In the genomic region with DNA sequence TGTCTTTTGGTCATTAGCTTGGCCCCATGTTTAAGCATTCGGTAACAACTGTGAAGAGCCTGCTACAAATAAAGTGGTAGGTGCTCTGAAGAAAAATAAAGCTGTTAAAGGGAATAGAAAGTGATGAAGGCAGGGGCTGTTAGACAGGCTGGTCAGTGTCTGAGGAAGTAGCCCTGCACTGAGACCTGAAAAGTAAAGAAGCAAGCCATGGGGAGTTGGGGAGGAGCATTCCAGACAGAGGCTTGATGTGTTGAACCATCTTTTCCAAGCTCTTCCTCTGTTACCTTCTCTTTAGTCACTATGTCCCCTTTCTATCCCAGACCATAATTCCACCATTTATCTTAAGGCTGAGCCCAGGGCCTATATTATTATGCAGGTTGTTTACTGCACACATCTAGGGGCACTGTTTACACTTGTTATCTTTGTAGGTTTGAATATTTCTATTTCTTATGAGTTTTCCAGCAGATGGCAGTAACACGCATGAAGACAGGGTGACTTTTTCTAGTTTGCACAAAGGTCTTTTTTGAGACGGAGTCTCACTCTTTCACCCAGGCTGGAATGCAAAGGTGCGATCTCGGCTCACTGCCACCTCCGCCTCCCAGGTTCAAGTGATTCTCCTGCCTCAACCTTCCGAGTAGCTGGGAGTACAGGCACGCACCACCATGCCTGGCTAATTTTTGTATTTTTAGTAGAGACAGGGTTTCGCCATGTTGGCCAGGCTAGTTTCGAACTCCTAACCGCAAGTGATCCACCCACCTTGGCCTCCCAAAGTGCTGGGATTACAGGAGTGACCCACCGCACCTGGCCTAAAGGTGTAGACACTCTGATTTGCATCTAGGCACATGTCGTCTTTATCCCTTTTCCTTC, we compare ENCODE assay signal across 13 cellular contexts. TPM values are rescaled to one million over a fixed set of nuclear protein-coding genes. Genes with fewer than 3 reads are reported as not detected.
DNase-seq lines count a peak whose midpoint lies in the region; ATAC-seq, FAIRE-seq and TF ChIP-seq lines count a peak whose summit lies in the region.
"Had no signal": no experiment of that assay in that cellular context is flagged by ENCODE, and none has a peak within 500 bp of the region (broad histone marks: within the 10 kb centered on the region; RNA-seq: fewer than 3 reads in every experiment).

No MANE protein-coding gene starts in this region.

- H3K4me3 ChIP-seq in AG10803 (ENCODE audit: low read length) (no peak overlapping the region), tibial nerve (no peak overlapping the region)
- H3K4me3 ChIP-seq: psoas muscle had no signal

- 69 to 75% methylated on average over 13 of the region's 13 CpGs for WGBS in tibial nerve, 2 donors

- FAIRE-seq in HTR-8/SVneo (lab: Jason Lieb, UNC): no peak

- in situ Hi-C loops in KBM-7 (cut with MboI; ENCODE audit: low pct_unique_long_range_greater_than_20kb, low sequenced_read_pairs): no loop called here

- H3K36me3 ChIP-seq in tibial nerve: peaks cover 0 to 11% (median 0%) of the 10 kb centered on the region in 3 donors

- no peak for TF ChIP-seq EP300 in tibial nerve (IDR thresholded peaks at IDR 0.05)

- H3K4me1 ChIP-seq in tibial nerve: no peaks in the 10 kb centered on the region
- H3K4me1 ChIP-seq: psoas muscle had no signal

- TF ChIP-seq CTCF in AG10803 (conservative IDR thresholded peaks at IDR 0.05; ENCODE audit: low read length) (peak; percentile 10; the same call in 1 of the 2 replicates), VCaP (conservative IDR thresholded peaks at IDR 0.05) (peak; percentile 93), tibial nerve (IDR thresholded peaks at IDR 0.05) (peak in 2 of 5 experiments; percentile 18 to 21)

- H3K9me3 ChIP-seq in tibial nerve: no peaks in the 10 kb centered on the region
- H3K9me3 ChIP-seq: psoas muscle had no signal

- H3K27me3 ChIP-seq in tibial nerve: no peaks in the 10 kb centered on the region

- DNase-seq in AG10803 (ENCODE audit: low read depth) (no peak), KBM-7 (peak; percentile 18), left lobe of liver (ENCODE audit: low spot score) (no peak), NCI-H526 treated with DMSO at 0.1 percent for 48 hours (lab: John Stamatoyannopoulos, UW) (no peak), HTR-8/SVneo (ENCODE audit: insufficient read length, low spot score) (no peak), tibial nerve (ENCODE audit: low spot score in 2 of 2) (no peak)
- no peak for DNase-seq in activated effector memory CD4-positive, alpha-beta T cell treated with Interleukin-2 at 50 U/mL for 16 hours
- DNase-seq: CD8-positive, alpha-beta memory T cell; immature natural killer cell; psoas muscle; T-helper 17 cell had no signal

- no peak for TF ChIP-seq POLR2A in tibial nerve (IDR thresholded peaks at IDR 0.05)

- peak; percentile 85 for ATAC-seq in left lobe of liver
- ATAC-seq: psoas muscle, T-helper 17 cell had no signal

- H3K27ac ChIP-seq in VCaP (no peak overlapping the region), tibial nerve (no peak overlapping the region)
- H3K27ac ChIP-seq: HL-60, psoas muscle had no signal

RNA-seq across cellular contexts. Expression of a gene that starts 23.0 kb away (rescaled TPM):
- total RNA-seq in left lobe of liver (14.8 TPM), tibial nerve (10 to 100 TPM; 19.4 to 25.1 (median 23.8) TPM)
